In the genomic region with DNA sequence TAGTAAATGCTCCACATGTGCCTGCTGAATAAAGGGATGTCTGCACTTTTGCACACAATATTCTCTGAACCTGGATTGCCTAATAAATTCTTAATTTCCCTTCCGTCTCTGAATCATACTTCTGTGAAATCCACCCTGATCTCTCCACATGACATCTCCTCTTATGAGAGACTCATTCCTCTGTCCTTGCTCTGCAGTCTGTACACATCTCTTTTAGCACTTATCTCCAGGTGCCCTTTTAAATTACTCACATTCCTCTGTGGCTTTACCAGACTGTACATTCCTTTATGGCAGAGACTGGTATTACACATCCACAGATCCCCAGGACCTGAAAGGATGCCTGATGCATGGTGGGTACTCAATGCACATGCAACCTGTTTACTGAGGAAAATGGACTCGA, we compare ENCODE assay signal across 19 cellular contexts.
A peak's percentile ranks its signal among the peaks of the same experiment; 100 is the strongest.
DNase-seq lines count a peak whose midpoint lies in the region; FAIRE-seq and TF ChIP-seq lines count a peak whose summit lies in the region.
"Had no signal": no experiment of that assay in that cellular context is flagged by ENCODE, and none has a peak within 500 bp of the region (broad histone marks: within the 10 kb centered on the region; RNA-seq: fewer than 3 reads in every experiment).

No MANE protein-coding gene starts in this region.

- H3K4me3 Mint-ChIP-seq in H9: no peak overlapping the region
- H3K4me3 Mint-ChIP-seq: CD4-positive, CD25-positive, alpha-beta regulatory T cell; immature natural killer cell; mesothelial cell of epicardium had no signal

- DNase-seq in Caki2 (ENCODE audit: low read depth): peak; percentile 13
- DNase-seq in HTR-8/SVneo (ENCODE audit: insufficient read length, low spot score): peak; percentile 8
- DNase-seq in choroid plexus epithelial cell (ENCODE audit: low read depth): peak; percentile 46
- peak; percentile 28 for DNase-seq in non-pigmented ciliary epithelial cell (ENCODE audit: low read depth)
- DNase-seq in H9: no peak
- no peak for DNase-seq in CD1c-positive myeloid dendritic cell (ENCODE audit: extremely low spot score)
- DNase-seq in NCI-H345 (lab: John Stamatoyannopoulos, UW): no peak
- DNase-seq: activated gamma-delta T cell treated with Interleukin-2 at 50 U/mL for 16 hours; CD4-positive, CD25-positive, alpha-beta regulatory T cell; effector memory CD4-positive, alpha-beta T cell; GDM1; immature natural killer cell; NCI-H1048; NCI-H2171; ovary had no signal

- H3K56ac ChIP-seq in H9 (ENCODE audit: insufficient read length, low read depth, low read length): no peak overlapping the region

- no peak overlapping the region for H4K91ac ChIP-seq in H9 (ENCODE audit: insufficient read length, low read depth, low read length)

- no peak overlapping the region for H4K8ac ChIP-seq in H9 (replicated peaks; ENCODE audit: insufficient read length, low read depth, low read length)

- H2BK12ac ChIP-seq in H9 (ENCODE audit: insufficient read length, low read depth, low read length): no peak overlapping the region

- no peak overlapping the region for H2BK120ac ChIP-seq in H9 (ENCODE audit: low read depth, low read length, poor library complexity, severe bottlenecking)

- H3K9me3 ChIP-seq in H9 (ENCODE audit: control insufficient read depth, low read depth, low read length): no peaks in the 10 kb centered on the region
- H3K9me3 ChIP-seq: gastroesophageal sphincter, ovary had no signal

- no peaks in the 10 kb centered on the region for H4K20me1 ChIP-seq in H9 (ENCODE audit: control insufficient read depth, insufficient read depth, insufficient read length)

- WGBS in H9 (ENCODE audit: extremely low coverage, insufficient read length, low lambda C conversion rate): no CpG with 5 or more reads among the region's 2 CpGs

- H3K9me3 Mint-ChIP-seq in H9: no peaks in the 10 kb centered on the region; a peak in 1 of 5 replicates
- H3K9me3 Mint-ChIP-seq: mesothelial cell of epicardium had no signal

- TF ChIP-seq CTCF in choroid plexus epithelial cell (conservative IDR thresholded peaks at IDR 0.05; ENCODE audit: low read depth, low read length) (no peak), H9 (conservative IDR thresholded peaks at IDR 0.05) (no peak)

- H3K18ac ChIP-seq in H9 (ENCODE audit: insufficient read length, low read depth, low read length): no peak overlapping the region

- no peak overlapping the region for H3K9ac ChIP-seq in H9 (ENCODE audit: extremely low read depth, insufficient read length, low read length)

- H3K27ac ChIP-seq in H9 (ENCODE audit: insufficient read length, low read depth, low read length): no peak overlapping the region
- H3K27ac ChIP-seq: cardiac muscle cell, gastroesophageal sphincter, ovary had no signal

- no peak overlapping the region for H3T11ph ChIP-seq in H9 (ENCODE audit: low read length)

- no peaks in the 10 kb centered on the region for H3K79me2 ChIP-seq in H9 (ENCODE audit: insufficient read depth, low read length)

- no peak overlapping the region for H2AFZ ChIP-seq in H9 (ENCODE audit: low read length)

- no peak overlapping the region for H2BK5ac ChIP-seq in H9 (ENCODE audit: insufficient read length, low read length)

- no peak overlapping the region for H3K4me3 ChIP-seq in choroid plexus epithelial cell (ENCODE audit: low read depth, low read length)
- H3K4me3 ChIP-seq: cardiac muscle cell, gastroesophageal sphincter, ovary had no signal

- H3K27ac Mint-ChIP-seq in H9: no peak overlapping the region
- H3K27ac Mint-ChIP-seq: CD4-positive, CD25-positive, alpha-beta regulatory T cell; immature natural killer cell; mesothelial cell of epicardium had no signal

- no peak overlapping the region for H3K4me2 ChIP-seq in H9 (ENCODE audit: insufficient read depth, insufficient read length, low read length)

- FAIRE-seq in HTR-8/SVneo (lab: Jason Lieb, UNC): no peak
- FAIRE-seq: TTC549 had no signal

- in situ Hi-C loops in Caki2 (cut with HindIII; ENCODE audit: low pct_unique_long_range_greater_than_20kb, low sequenced_read_pairs): no loop called here

- H3K27me3 Mint-ChIP-seq in H9 (ENCODE audit: low read depth): no peaks in the 10 kb centered on the region

- no peak overlapping the region for H3K14ac ChIP-seq in H9 (ENCODE audit: insufficient read depth, low read length)

- no peak overlapping the region for H3K4ac ChIP-seq in H9 (ENCODE audit: low read depth, low read length)

- H3K27me3 ChIP-seq in H9 (ENCODE audit: insufficient read depth, low read length): no peaks in the 10 kb centered on the region
- H3K27me3 ChIP-seq: cardiac muscle cell, gastroesophageal sphincter, ovary had no signal

- no peak overlapping the region for H2BK20ac ChIP-seq in H9 (ENCODE audit: low read depth, low read length, poor library complexity, severe bottlenecking)

- H4K5ac ChIP-seq in H9 (ENCODE audit: insufficient read length, low read depth, low read length): no peak overlapping the region

- no peaks in the 10 kb centered on the region for H3K23me2 ChIP-seq in H9 (ENCODE audit: insufficient read length, low read depth, low read length, poor library complexity, severe bottlenecking)

- H2AK5ac ChIP-seq in H9 (ENCODE audit: insufficient read length, low read length): no peak overlapping the region

- peaks cover 2 to 4% of the 10 kb centered on the region in 2 experiments; a peak in 2 of 4 replicates for H3K4me1 Mint-ChIP-seq in H9
- H3K4me1 Mint-ChIP-seq: CD4-positive, CD25-positive, alpha-beta regulatory T cell; immature natural killer cell had no signal

- H2BK15ac ChIP-seq in H9 (ENCODE audit: low read depth, low read length): no peak overlapping the region

- no peaks in the 10 kb centered on the region for H3K4me1 ChIP-seq in H9 (ENCODE audit: insufficient read depth, low read length)
- H3K4me1 ChIP-seq: gastroesophageal sphincter had no signal

- H3K23ac ChIP-seq in H9 (ENCODE audit: insufficient read length, low read depth, low read length): no peak overlapping the region

- no peaks in the 10 kb centered on the region for H3K79me1 ChIP-seq in H9 (ENCODE audit: insufficient read depth, low read depth, low read length, poor library complexity, severe bottlenecking)

- no peaks in the 10 kb centered on the region; a peak in 1 of 7 replicates for H3K36me3 Mint-ChIP-seq in H9 (ENCODE audit: insufficient read depth in 1 of 3, low read depth in 3 of 3)
- H3K36me3 Mint-ChIP-seq: CD4-positive, CD25-positive, alpha-beta regulatory T cell; immature natural killer cell; mesothelial cell of epicardium had no signal

Comparison
In these comparisons a context has a peak if more than half of its experiments do, and no peak if none do; other contexts are left out.
1. DNase-seq: peak in Caki2 (single experiment), HTR-8/SVneo (single experiment), choroid plexus epithelial cell (single experiment) and non-pigmented ciliary epithelial cell (single experiment); none in H9 (single experiment), CD1c-positive myeloid dendritic cell (single experiment) and NCI-H345 (single experiment).